6 cellular contexts compared by ENCODE assay signal in the genomic region with DNA sequence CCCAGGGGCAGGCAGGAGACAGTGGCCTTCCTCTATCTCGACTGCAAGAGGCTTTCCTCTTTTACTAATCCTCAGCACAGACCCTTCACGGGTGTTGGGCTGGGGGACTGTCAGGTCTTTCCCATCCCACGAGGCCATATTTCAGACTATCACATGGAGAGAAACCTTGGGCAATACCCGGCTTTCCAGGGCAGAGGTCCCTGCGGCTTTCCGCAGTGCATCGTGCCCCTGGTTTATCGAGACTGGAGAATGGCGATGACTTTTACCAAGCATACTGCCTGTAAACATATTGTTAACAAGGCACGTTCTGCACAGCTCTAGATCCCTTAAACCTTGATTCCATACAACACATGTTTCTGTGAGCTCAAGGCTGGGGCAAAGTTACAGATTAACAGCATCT. TPM values are rescaled to one million over a fixed set of nuclear protein-coding genes. Genes with fewer than 3 reads are reported as not detected.
A peak's percentile ranks its signal among the peaks of the same experiment; 100 is the strongest.
DNase-seq lines count a peak whose midpoint lies in the region; ATAC-seq and TF ChIP-seq lines count a peak whose summit lies in the region.
"Not testable (repeated sequence)": the region's sequence is repeated elsewhere in the genome, so short reads cannot be mapped to it uniquely, and the experiment has no call there.
"Had no signal": no experiment of that assay in that cellular context is flagged by ENCODE, and none has a peak within 500 bp of the region (broad histone marks: within the 10 kb centered on the region; RNA-seq: fewer than 3 reads in every experiment).

No MANE protein-coding gene starts in this region.

- H3K36me3 ChIP-seq in CD4-positive, alpha-beta memory T cell (ENCODE audit: insufficient read depth, low read length): not testable (repeated sequence)

- CTCF ChIA-PET in CD4-positive, alpha-beta memory T cell (lab: Charles Lee; ENCODE audit: partially characterized antibody): interaction anchor here (1.5 kb wide), 1 partner anchor 18 kb away, joined by 5 read pairs; no protein-coding TSS in a partner anchor

- H3K27ac ChIP-seq in CD4-positive, alpha-beta memory T cell (ENCODE audit: low read depth, low read length): not testable (repeated sequence)

- peak overlapping the region in 7 of 8 donors; percentile 11 to 92 (median 51) for H3K4me3 Mint-ChIP-seq in CD4-positive, alpha-beta memory T cell
- H3K4me3 Mint-ChIP-seq in activated CD4-positive, alpha-beta T cell treated with anti-CD3 and anti-CD28 coated beads, Interleukin-2, amount 10 ng/mL, durations not matched to agents 24 days and 14 days: peak overlapping the region; percentile 93
- H3K4me3 Mint-ChIP-seq in activated naive CD8-positive, alpha-beta T cell treated with anti-CD3 and anti-CD28 coated beads, Interleukin-2, amount 50 U/mL, for 24 hours: peak overlapping the region; percentile 94
- H3K4me3 Mint-ChIP-seq in natural killer cell: peak overlapping the region; percentile 21

- POLR2A ChIA-PET in CD4-positive, alpha-beta memory T cell (lab: Charles Lee; ENCODE audit: partially characterized antibody): interaction anchor here (0.8 kb wide), 1 partner anchor 76 kb away, joined by 3 read pairs; the partner anchor contains the start of gene LIME1

- not testable (repeated sequence) for H3K9me3 Mint-ChIP-seq in CD4-positive, alpha-beta memory T cell; activated CD4-positive, alpha-beta T cell treated with anti-CD3 and anti-CD28 coated beads, Interleukin-2, amount 10 ng/mL, durations not matched to agents 24 days and 14 days; activated naive CD8-positive, alpha-beta T cell treated with anti-CD3 and anti-CD28 coated beads, Interleukin-2, amount 50 U/mL, for 24 hours; natural killer cell

- not testable (repeated sequence) for ATAC-seq in activated naive CD8-positive, alpha-beta T cell treated with anti-CD3 and anti-CD28 coated beads, Interleukin-2, amount 50 U/mL, for 24 hours; natural killer cell

- H3K9me3 ChIP-seq in CD4-positive, alpha-beta memory T cell (ENCODE audit: control insufficient read depth in 1 of 2, low read length in 2 of 2): not testable (repeated sequence)

- not testable (repeated sequence) for TF ChIP-seq CTCF in natural killer cell (IDR thresholded peaks at IDR 0.05)

- H3K27me3 ChIP-seq in CD4-positive, alpha-beta memory T cell (ENCODE audit: insufficient read depth, low read length): not testable (repeated sequence)

- H3K27ac Mint-ChIP-seq in CD4-positive, alpha-beta memory T cell: peak overlapping the region in 1 of 7 donors; percentile 38
- H3K27ac Mint-ChIP-seq in activated CD4-positive, alpha-beta T cell treated with anti-CD3 and anti-CD28 coated beads, Interleukin-2, amount 10 ng/mL, durations not matched to agents 24 days and 14 days; activated naive CD8-positive, alpha-beta T cell treated with anti-CD3 and anti-CD28 coated beads, Interleukin-2, amount 50 U/mL, for 24 hours; natural killer cell: not testable (repeated sequence)

- intact Hi-C loops in CD4-positive, alpha-beta memory T cell (cut with micrococcal nuclease); activated CD4-positive, alpha-beta T cell treated with anti-CD3 and anti-CD28 coated beads, Interleukin-2, amount 10 ng/mL, durations not matched to agents 24 days and 14 days (cut with micrococcal nuclease); natural killer cell (cut with micrococcal nuclease): not testable (repeated sequence)

- H3K4me1 Mint-ChIP-seq in CD4-positive, alpha-beta memory T cell: peaks cover 6 to 35% (median 12%) of the 10 kb centered on the region in 4 donors
- peaks cover 22% of the 10 kb centered on the region for H3K4me1 Mint-ChIP-seq in activated CD4-positive, alpha-beta T cell treated with anti-CD3 and anti-CD28 coated beads, Interleukin-2, amount 10 ng/mL, durations not matched to agents 24 days and 14 days
- H3K4me1 Mint-ChIP-seq in activated naive CD8-positive, alpha-beta T cell treated with anti-CD3 and anti-CD28 coated beads, Interleukin-2, amount 50 U/mL, for 24 hours: peaks cover 20% of the 10 kb centered on the region
- H3K4me1 Mint-ChIP-seq in natural killer cell: peaks cover 22 to 24% of the 10 kb centered on the region in 2 donors

- not testable (repeated sequence) for DNase-seq in CD4-positive, alpha-beta memory T cell; activated CD4-positive, alpha-beta T cell treated with anti-CD3 and anti-CD28 coated beads, Interleukin-2, amount 10 ng/mL, durations not matched to agents 24 days and 14 days; activated naive CD8-positive, alpha-beta T cell treated with anti-CD3 and anti-CD28 coated beads, Interleukin-2, amount 50 U/mL, for 24 hours; natural killer cell

- H3K36me3 Mint-ChIP-seq in CD4-positive, alpha-beta memory T cell: peaks cover 8 to 17% of the 10 kb centered on the region in 2 donors
- H3K36me3 Mint-ChIP-seq in activated CD4-positive, alpha-beta T cell treated with anti-CD3 and anti-CD28 coated beads, Interleukin-2, amount 10 ng/mL, durations not matched to agents 24 days and 14 days (ENCODE audit: low read depth); natural killer cell: not testable (repeated sequence)
- peaks cover 11% of the 10 kb centered on the region for H3K36me3 Mint-ChIP-seq in activated naive CD8-positive, alpha-beta T cell treated with anti-CD3 and anti-CD28 coated beads, Interleukin-2, amount 50 U/mL, for 24 hours (ENCODE audit: low read depth)

- not testable (repeated sequence) for H3K4me3 ChIP-seq in CD4-positive, alpha-beta memory T cell (ENCODE audit: low read length in 2 of 2)

- H3K27me3 Mint-ChIP-seq in CD4-positive, alpha-beta memory T cell; activated CD4-positive, alpha-beta T cell treated with anti-CD3 and anti-CD28 coated beads, Interleukin-2, amount 10 ng/mL, durations not matched to agents 24 days and 14 days; activated naive CD8-positive, alpha-beta T cell treated with anti-CD3 and anti-CD28 coated beads, Interleukin-2, amount 50 U/mL, for 24 hours; natural killer cell (ENCODE audit: low read depth in 2 of 2): not testable (repeated sequence)

- peaks cover 26% of the 10 kb centered on the region for H3K4me1 ChIP-seq in CD4-positive, alpha-beta memory T cell (ENCODE audit: insufficient read depth, low read length)

RNA-seq across cellular contexts. Expression of gene RTEL1, which starts 2.1 kb away (rescaled TPM):
- 10 to 100 TPM; 30.9 to 36.0 TPM for total RNA-seq in CD4-positive, alpha-beta memory T cell
- 1 to 10 TPM; 1.3 to 5.4 TPM for polyA plus RNA-seq in CD4-positive, alpha-beta memory T cell
- total RNA-seq in activated CD4-positive, alpha-beta T cell treated with anti-CD3 and anti-CD28 coated beads, Interleukin-2, amount 10 ng/mL, durations not matched to agents 24 days and 14 days: 60.7 and 64.7 TPM in 2 replicates
- 10 to 100 TPM; 36.3 to 52.0 (median 40.4) TPM for total RNA-seq in natural killer cell

RNA-seq across cellular contexts. Expression of gene STMN3, which starts 7.0 kb away (rescaled TPM):
- total RNA-seq in CD4-positive, alpha-beta memory T cell: 100 to 1,000 TPM; 110 to 120 TPM
- 10 to 100 TPM; 18.9 to 30.5 TPM for polyA plus RNA-seq in CD4-positive, alpha-beta memory T cell
- total RNA-seq in activated CD4-positive, alpha-beta T cell treated with anti-CD3 and anti-CD28 coated beads, Interleukin-2, amount 10 ng/mL, durations not matched to agents 24 days and 14 days: 9.7 and 10.7 TPM in 2 replicates
- 10 to 100 TPM in 1 of 3 donors, 1 to 10 TPM in 2; 6.7 to 12.9 (median 8.3) TPM for total RNA-seq in natural killer cell

RNA-seq across cellular contexts. Expression of gene GMEB2, which starts 33.3 kb away (rescaled TPM):
- 10 to 100 TPM; 24.4 to 26.4 TPM for total RNA-seq in CD4-positive, alpha-beta memory T cell
- 10 to 100 TPM in 1 of 2 donors, 1 to 10 TPM in 1; 4.5 to 16.6 TPM for polyA plus RNA-seq in CD4-positive, alpha-beta memory T cell
- 13.9 and 14.1 TPM in 2 replicates for total RNA-seq in activated CD4-positive, alpha-beta T cell treated with anti-CD3 and anti-CD28 coated beads, Interleukin-2, amount 10 ng/mL, durations not matched to agents 24 days and 14 days
- 10 to 100 TPM; 11.7 to 15.1 (median 14.6) TPM for total RNA-seq in natural killer cell

RNA-seq across cellular contexts. Expression of gene TNFRSF6B, which starts 36.3 kb away (rescaled TPM):
- total RNA-seq in CD4-positive, alpha-beta memory T cell: not detected
- not detected for polyA plus RNA-seq in CD4-positive, alpha-beta memory T cell
- total RNA-seq in activated CD4-positive, alpha-beta T cell treated with anti-CD3 and anti-CD28 coated beads, Interleukin-2, amount 10 ng/mL, durations not matched to agents 24 days and 14 days: not detected in 2 replicates
- total RNA-seq in natural killer cell: not detected
- total RNA-seq: A673, skeletal muscle tissue had no signal

RNA-seq across cellular contexts. Expression of gene ARFRP1, which starts 47.6 kb away (rescaled TPM):
- 10 to 100 TPM; 85.6 to 92.0 TPM for total RNA-seq in CD4-positive, alpha-beta memory T cell
- polyA plus RNA-seq in CD4-positive, alpha-beta memory T cell: 10 to 100 TPM; 65.5 to 66.3 TPM
- total RNA-seq in activated CD4-positive, alpha-beta T cell treated with anti-CD3 and anti-CD28 coated beads, Interleukin-2, amount 10 ng/mL, durations not matched to agents 24 days and 14 days: 63.4 and 70.4 TPM in 2 replicates
- 10 to 100 TPM; 43.9 to 55.8 (median 50.6) TPM for total RNA-seq in natural killer cell

Comparison
In these comparisons a context has a peak if more than half of its experiments do, and no peak if none do; other contexts are left out.
1. H3K4me3 Mint-ChIP-seq: peak in every context shown above with its lines; median percentile 94 in activated naive CD8-positive, alpha-beta T cell treated with anti-CD3 and anti-CD28 coated beads, Interleukin-2, amount 50 U/mL, for 24 hours; 93 in activated CD4-positive, alpha-beta T cell treated with anti-CD3 and anti-CD28 coated beads, Interleukin-2, amount 10 ng/mL, durations not matched to agents 24 days and 14 days; 51 in CD4-positive, alpha-beta memory T cell; 21 in natural killer cell.